ENCODE assay signal across 6 cellular contexts in the genomic region with DNA sequence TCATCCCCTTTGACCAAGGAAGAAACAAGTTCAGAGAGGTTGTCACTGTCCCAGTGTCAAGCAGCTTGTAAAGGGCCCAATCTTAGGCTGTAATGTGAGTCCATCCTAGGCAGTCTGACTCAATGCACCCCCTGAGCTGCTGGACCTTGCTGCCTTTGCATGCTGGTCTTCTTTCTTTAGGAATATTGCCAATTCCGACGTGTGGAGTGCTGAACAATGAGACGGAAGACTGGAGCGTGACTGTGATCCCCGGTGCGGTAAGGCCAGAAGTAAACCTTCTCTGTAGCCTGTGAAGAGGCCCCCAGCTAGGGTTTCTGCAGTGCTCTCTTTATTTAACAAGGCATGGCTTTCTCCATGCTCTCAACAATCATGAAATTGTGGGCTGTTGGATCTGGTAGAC. TPM values are rescaled to one million over a fixed set of nuclear protein-coding genes. Genes with fewer than 3 reads are reported as not detected.
A peak's percentile ranks its signal among the peaks of the same experiment; 100 is the strongest.
DNase-seq lines count a peak whose midpoint lies in the region; ATAC-seq and TF ChIP-seq lines count a peak whose summit lies in the region.

No MANE protein-coding gene starts in this region.

- no peak for DNase-seq in CD4-positive, alpha-beta memory T cell
- no peak for DNase-seq in WTC11 (ENCODE audit: low spot score)
- DNase-seq in GM13977 (ENCODE audit: low spot score): no peak
- no peak for DNase-seq in omental fat pad (ENCODE audit: low spot score)

- peak overlapping the region in 1 of 2 donors; percentile 69 for H3K4me3 ChIP-seq in CD4-positive, alpha-beta memory T cell (ENCODE audit: low read length in 2 of 2)
- peak overlapping the region; percentile 62 for H3K4me3 ChIP-seq in mesodermal cell (ENCODE audit: extremely low read depth, insufficient read depth, low read length, poor library complexity, severe bottlenecking)

- in situ Hi-C loops in GM13977 (cut with MboI; ENCODE audit: low pct_unique_long_range_greater_than_20kb, low sequenced_read_pairs, unreplicated experiment): no loop called here

- H3K27ac Mint-ChIP-seq in CD4-positive, alpha-beta memory T cell: peak overlapping the region; percentile 25 to 87 (median 78)
- no peak overlapping the region for H3K27ac Mint-ChIP-seq in WTC11

- peaks cover 11 to 18% of the 10 kb centered on the region in 2 donors for H3K36me3 Mint-ChIP-seq in CD4-positive, alpha-beta memory T cell
- H3K36me3 Mint-ChIP-seq in WTC11: peaks cover 5% of the 10 kb centered on the region; the same call in 1 of the 2 replicates

- no peaks in the 10 kb centered on the region for H3K9me3 ChIP-seq in CD4-positive, alpha-beta memory T cell (ENCODE audit: control insufficient read depth in 1 of 2, low read length in 2 of 2)
- no peaks in the 10 kb centered on the region for H3K9me3 ChIP-seq in mesodermal cell (ENCODE audit: control insufficient read depth, low read length)

- H3K27ac ChIP-seq in CD4-positive, alpha-beta memory T cell (ENCODE audit: low read depth, low read length): no peak overlapping the region
- H3K27ac ChIP-seq in mesodermal cell (ENCODE audit: low read depth, low read length, severe bottlenecking): no peak overlapping the region

- H3K4me1 Mint-ChIP-seq in CD4-positive, alpha-beta memory T cell: peaks cover 11 to 18% (median 13%) of the 10 kb centered on the region in 4 donors
- H3K4me1 Mint-ChIP-seq in WTC11: peaks cover 4% of the 10 kb centered on the region; the same call in 1 of the 2 replicates

- ATAC-seq in WTC11 (no peak), omental fat pad (ENCODE audit: low FRiP score) (no peak), HG02885 (IDR thresholded peaks at IDR 0.05; ENCODE audit: poor library complexity, unreplicated experiment) (no peak)

- intact Hi-C loops in CD4-positive, alpha-beta memory T cell (cut with micrococcal nuclease): loop anchor here (1.0 to 5.0 kb wide), 2 partner anchors 40 kb away; partner anchors contain the start of genes ATP6V0A2, EIF2B1 and GTF2H3

- POLR2A ChIA-PET in CD4-positive, alpha-beta memory T cell (lab: Charles Lee; ENCODE audit: partially characterized antibody): interaction anchor here (1.1 to 2.3 kb wide), 2 partner anchors 12 to 40 kb away, joined by 3 to 14 read pairs; partner anchors contain the start of gene ATP6V0A2
- POLR2A ChIA-PET in WTC11 (lab: Charles Lee): no interaction called here

- H3K27me3 Mint-ChIP-seq in CD4-positive, alpha-beta memory T cell: no peaks in the 10 kb centered on the region
- H3K27me3 Mint-ChIP-seq in WTC11 (ENCODE audit: low read depth): no peaks in the 10 kb centered on the region; the same call in 1 of the 2 replicates

- peak overlapping the region; percentile 84 to 93 (median 90) for H3K4me3 Mint-ChIP-seq in CD4-positive, alpha-beta memory T cell
- H3K4me3 Mint-ChIP-seq in WTC11: peak overlapping the region; percentile 87

- H3K9me3 Mint-ChIP-seq in CD4-positive, alpha-beta memory T cell: no peaks in the 10 kb centered on the region
- H3K9me3 Mint-ChIP-seq in WTC11: no peaks in the 10 kb centered on the region

- WGBS in mesodermal cell (ENCODE audit: insufficient coverage in 2 of 2), 2 experiments: 87 to 91% methylated on average over 4 to 6 of the region's 6 CpGs

- no peaks in the 10 kb centered on the region for H3K27me3 ChIP-seq in CD4-positive, alpha-beta memory T cell (ENCODE audit: insufficient read depth, low read length)

- no peak for TF ChIP-seq CTCF in WTC11 (IDR thresholded peaks at IDR 0.05)
- no peak for TF ChIP-seq CTCF in GM13977 (IDR thresholded peaks at IDR 0.05; ENCODE audit: extremely low read depth, insufficient read depth, missing control alignments)
- TF ChIP-seq CTCF in omental fat pad (IDR thresholded peaks at IDR 0.05): no peak

- CTCF ChIA-PET in CD4-positive, alpha-beta memory T cell (lab: Charles Lee; ENCODE audit: partially characterized antibody): no interaction called here
- CTCF ChIA-PET in WTC11 (lab: Charles Lee): no interaction called here

- H3K36me3 ChIP-seq in CD4-positive, alpha-beta memory T cell (ENCODE audit: insufficient read depth, low read length): peaks cover 5% of the 10 kb centered on the region
- peaks cover 30% of the 10 kb centered on the region for H3K36me3 ChIP-seq in mesodermal cell (ENCODE audit: control insufficient read depth, insufficient read depth, low read length)

- peaks cover 12% of the 10 kb centered on the region for H3K4me1 ChIP-seq in CD4-positive, alpha-beta memory T cell (ENCODE audit: insufficient read depth, low read length)
- H3K4me1 ChIP-seq in mesodermal cell (ENCODE audit: control insufficient read depth, insufficient read depth, low read length, poor library complexity, severe bottlenecking): no peaks in the 10 kb centered on the region

TF ChIP-seq in WTC11, 78 proteins besides CTCF, POLR2A, EP300 and RAD21 (continues in another document):
- TF ChIP-seq GRHL2 (CRISPR knock-in tag; IDR thresholded peaks at IDR 0.05; ENCODE audit: insufficient replicate concordance, severe bottlenecking): no peak
- TF ChIP-seq ATF1 (CRISPR knock-in tag; IDR thresholded peaks at IDR 0.05): no peak
- TF ChIP-seq, protein P1, sequence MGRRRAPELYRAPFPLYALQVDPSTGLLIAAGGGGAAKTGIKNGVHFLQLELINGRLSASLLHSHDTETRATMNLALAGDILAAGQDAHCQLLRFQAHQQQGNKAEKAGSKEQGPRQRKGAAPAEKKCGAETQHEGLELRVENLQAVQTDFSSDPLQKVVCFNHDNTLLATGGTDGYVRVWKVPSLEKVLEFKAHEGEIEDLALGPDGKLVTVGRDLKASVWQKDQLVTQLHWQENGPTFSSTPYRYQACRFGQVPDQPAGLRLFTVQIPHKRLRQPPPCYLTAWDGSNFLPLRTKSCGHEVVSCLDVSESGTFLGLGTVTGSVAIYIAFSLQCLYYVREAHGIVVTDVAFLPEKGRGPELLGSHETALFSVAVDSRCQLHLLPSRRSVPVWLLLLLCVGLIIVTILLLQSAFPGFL (CRISPR knock-in tag; IDR thresholded peaks at IDR 0.05; ENCODE audit: borderline replicate concordance): no peak
- no peak for TF ChIP-seq CREM (CRISPR knock-in tag; IDR thresholded peaks at IDR 0.05)
- TF ChIP-seq, protein P2, sequence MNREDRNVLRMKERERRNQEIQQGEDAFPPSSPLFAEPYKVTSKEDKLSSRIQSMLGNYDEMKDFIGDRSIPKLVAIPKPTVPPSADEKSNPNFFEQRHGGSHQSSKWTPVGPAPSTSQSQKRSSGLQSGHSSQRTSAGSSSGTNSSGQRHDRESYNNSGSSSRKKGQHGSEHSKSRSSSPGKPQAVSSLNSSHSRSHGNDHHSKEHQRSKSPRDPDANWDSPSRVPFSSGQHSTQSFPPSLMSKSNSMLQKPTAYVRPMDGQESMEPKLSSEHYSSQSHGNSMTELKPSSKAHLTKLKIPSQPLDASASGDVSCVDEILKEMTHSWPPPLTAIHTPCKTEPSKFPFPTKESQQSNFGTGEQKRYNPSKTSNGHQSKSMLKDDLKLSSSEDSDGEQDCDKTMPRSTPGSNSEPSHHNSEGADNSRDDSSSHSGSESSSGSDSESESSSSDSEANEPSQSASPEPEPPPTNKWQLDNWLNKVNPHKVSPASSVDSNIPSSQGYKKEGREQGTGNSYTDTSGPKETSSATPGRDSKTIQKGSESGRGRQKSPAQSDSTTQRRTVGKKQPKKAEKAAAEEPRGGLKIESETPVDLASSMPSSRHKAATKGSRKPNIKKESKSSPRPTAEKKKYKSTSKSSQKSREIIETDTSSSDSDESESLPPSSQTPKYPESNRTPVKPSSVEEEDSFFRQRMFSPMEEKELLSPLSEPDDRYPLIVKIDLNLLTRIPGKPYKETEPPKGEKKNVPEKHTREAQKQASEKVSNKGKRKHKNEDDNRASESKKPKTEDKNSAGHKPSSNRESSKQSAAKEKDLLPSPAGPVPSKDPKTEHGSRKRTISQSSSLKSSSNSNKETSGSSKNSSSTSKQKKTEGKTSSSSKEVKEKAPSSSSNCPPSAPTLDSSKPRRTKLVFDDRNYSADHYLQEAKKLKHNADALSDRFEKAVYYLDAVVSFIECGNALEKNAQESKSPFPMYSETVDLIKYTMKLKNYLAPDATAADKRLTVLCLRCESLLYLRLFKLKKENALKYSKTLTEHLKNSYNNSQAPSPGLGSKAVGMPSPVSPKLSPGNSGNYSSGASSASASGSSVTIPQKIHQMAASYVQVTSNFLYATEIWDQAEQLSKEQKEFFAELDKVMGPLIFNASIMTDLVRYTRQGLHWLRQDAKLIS (CRISPR knock-in tag; IDR thresholded peaks at IDR 0.05; ENCODE audit: borderline replicate concordance): no peak
- TF ChIP-seq SOX15 (CRISPR knock-in tag; IDR thresholded peaks at IDR 0.05): no peak
- TF ChIP-seq ZNF263 (CRISPR knock-in tag; IDR thresholded peaks at IDR 0.05; ENCODE audit: low read depth): no peak

RNA-seq across cellular contexts. Expression of gene TCTN2, which starts 1.0 kb away (rescaled TPM):
- total RNA-seq in CD4-positive, alpha-beta memory T cell: 1 to 10 TPM; 8.1 to 10.0 TPM
- 1 to 10 TPM; 1.0 to 2.3 TPM for polyA plus RNA-seq in CD4-positive, alpha-beta memory T cell
- total RNA-seq in WTC11 (2021) (6.2 to 9.1 TPM (median 7.6 TPM) in 3 replicates), omental fat pad (1 to 10 TPM; 5.4 to 7.3 (median 6.8) TPM)
- 11.8 TPM for polyA plus RNA-seq in mesodermal cell (2013, experiment 1 of 2)
- 12.0 TPM for polyA plus RNA-seq in mesodermal cell (2013, experiment 2 of 2)

RNA-seq across cellular contexts. Expression of gene GTF2H3, which starts 38.2 kb away (rescaled TPM):
- total RNA-seq in CD4-positive, alpha-beta memory T cell: 10 to 100 TPM; 18.9 to 24.6 TPM
- polyA plus RNA-seq in CD4-positive, alpha-beta memory T cell: 10 to 100 TPM; 25.8 to 30.7 TPM
- total RNA-seq in WTC11 (2021): 31.6 to 35.9 TPM (median 35.8 TPM) in 3 replicates
- 22.4 TPM for polyA plus RNA-seq in mesodermal cell (2013, experiment 1 of 2)
- polyA plus RNA-seq in mesodermal cell (2013, experiment 2 of 2): 24.6 TPM
- 10 to 100 TPM; 16.2 to 23.4 (median 22.0) TPM for total RNA-seq in omental fat pad

RNA-seq across cellular contexts. Expression of gene EIF2B1, which starts 38.4 kb away (rescaled TPM):
- total RNA-seq in CD4-positive, alpha-beta memory T cell: 10 to 100 TPM; 50.3 to 51.2 TPM
- 10 to 100 TPM; 57.7 to 87.9 TPM for polyA plus RNA-seq in CD4-positive, alpha-beta memory T cell
- total RNA-seq in WTC11 (2021) (42.9 to 48.3 TPM (median 46.5 TPM) in 3 replicates), omental fat pad (100 to 1,000 TPM; 108 to 164 (median 119) TPM)
- 33.3 TPM for polyA plus RNA-seq in mesodermal cell (2013, experiment 1 of 2)
- 30.9 TPM for polyA plus RNA-seq in mesodermal cell (2013, experiment 2 of 2)

RNA-seq across cellular contexts. Expression of gene ATP6V0A2, which starts 40.3 kb away (rescaled TPM):
- 10 to 100 TPM; 43.8 to 46.1 TPM for total RNA-seq in CD4-positive, alpha-beta memory T cell
- 10 to 100 TPM; 15.3 to 24.0 TPM for polyA plus RNA-seq in CD4-positive, alpha-beta memory T cell
- 48.8 to 63.8 TPM (median 49.8 TPM) in 3 replicates for total RNA-seq in WTC11 (2021)
- 26.4 TPM for polyA plus RNA-seq in mesodermal cell (2013, experiment 1 of 2)
- 23.2 TPM for polyA plus RNA-seq in mesodermal cell (2013, experiment 2 of 2)
- 10 to 100 TPM; 18.2 to 38.9 (median 25.1) TPM for total RNA-seq in omental fat pad
